ENCODE assay signal across 12 cellular contexts in the genomic region with DNA sequence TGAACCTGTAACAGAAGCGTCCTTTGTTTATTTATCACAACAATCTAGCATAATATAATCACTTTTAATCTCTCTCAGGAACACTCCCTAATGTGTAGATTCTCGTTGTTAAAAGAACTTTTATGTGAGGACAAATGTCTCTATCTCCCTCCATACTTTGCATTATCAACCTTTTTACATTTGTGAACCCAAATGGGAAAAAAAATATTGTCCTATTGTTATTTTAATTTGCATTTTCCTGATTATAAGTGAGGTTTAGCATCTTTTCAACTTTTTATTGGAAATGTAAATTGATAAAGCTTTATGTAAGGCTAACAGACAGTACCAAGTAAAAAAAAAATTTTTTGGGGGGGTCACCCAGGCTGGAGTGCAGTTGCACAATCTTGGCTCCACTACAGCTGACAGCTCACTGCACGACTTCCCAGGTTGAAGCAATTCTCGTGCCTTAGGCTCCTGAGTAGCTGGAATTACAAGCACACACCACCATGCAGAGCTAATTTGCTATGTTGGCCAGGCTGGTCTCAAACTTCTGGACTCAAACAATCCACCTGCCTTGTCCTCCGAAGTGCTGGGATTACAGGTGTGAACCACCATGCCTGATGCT. TPM values are rescaled to one million over a fixed set of nuclear protein-coding genes. Genes with fewer than 3 reads are reported as not detected.
DNase-seq lines count a peak whose midpoint lies in the region; ATAC-seq and TF ChIP-seq lines count a peak whose summit lies in the region.
"Had no signal": no experiment of that assay in that cellular context is flagged by ENCODE, and none has a peak within 500 bp of the region (broad histone marks: within the 10 kb centered on the region; RNA-seq: fewer than 3 reads in every experiment).

No MANE protein-coding gene starts in this region.

- peaks cover 48% of the 10 kb centered on the region for H3K4me1 ChIP-seq in lower lobe of right lung
- peaks cover 8% of the 10 kb centered on the region for H3K4me1 ChIP-seq in SJCRH30

- H3K27ac ChIP-seq in lower lobe of right lung (no peak overlapping the region), SJCRH30 (no peak overlapping the region)
- H3K27ac ChIP-seq: tibial nerve, WERI-Rb-1 had no signal

- H3K27me3 ChIP-seq in lower lobe of right lung (ENCODE audit: low read depth): no peaks in the 10 kb centered on the region
- H3K27me3 ChIP-seq in SJCRH30: no peaks in the 10 kb centered on the region
- H3K27me3 ChIP-seq: tibial nerve had no signal

- H3K4me3 ChIP-seq in cardiac fibroblast (replicated peaks in 1 of 2; ENCODE audit: low read depth in 2 of 2, low read length in 2 of 2) (no peak overlapping the region), lower lobe of right lung (no peak overlapping the region), SJCRH30 (no peak overlapping the region)
- H3K4me3 ChIP-seq: tibial nerve had no signal

- no peaks in the 10 kb centered on the region for H3K9me3 ChIP-seq in lower lobe of right lung
- no peaks in the 10 kb centered on the region for H3K9me3 ChIP-seq in SJCRH30 (replicated peaks)
- H3K9me3 ChIP-seq: tibial nerve had no signal

- DNase-seq in AG08395 (ENCODE audit: low spot score) (peak; percentile 34), M059J (ENCODE audit: low read depth) (peak; percentile 27), cardiac fibroblast (ENCODE audit: low read depth in 2 of 2) (peak; percentile 78 to 82), lower lobe of right lung (no peak), middle frontal gyrus (ENCODE audit: extremely low spot score, low spot score) (no peak), SJCRH30 (no peak)
- no peak for DNase-seq in activated naive CD4-positive, alpha-beta T cell treated with anti-CD3 and anti-CD28 coated beads, Interleukin-2, amount 50 U/mL, for 16 hours
- DNase-seq: MV-4-11; naive thymus-derived CD4-positive, alpha-beta T cell; WERI-Rb-1 had no signal

- ATAC-seq in lower lobe of right lung (peak; percentile 61 to 77), HG02678 (IDR thresholded peaks at IDR 0.05; ENCODE audit: unreplicated experiment) (no peak)
- ATAC-seq: naive thymus-derived CD4-positive, alpha-beta T cell had no signal

- intact Hi-C loops in lower lobe of right lung (cut with DNase I): no loop called here

- TF ChIP-seq CTCF in cardiac fibroblast (IDR thresholded peaks at IDR 0.05; ENCODE audit: low read depth, low read length) (no peak), lower lobe of right lung (IDR thresholded peaks at IDR 0.05) (no peak)

- H3K36me3 ChIP-seq in lower lobe of right lung (no peaks in the 10 kb centered on the region), SJCRH30 (no peaks in the 10 kb centered on the region)
- H3K36me3 ChIP-seq: tibial nerve, WERI-Rb-1 had no signal

RNA-seq across cellular contexts. Expression of a gene that starts 33.0 kb away (rescaled TPM):
- 9.6 and 13.9 TPM in 2 replicates for total RNA-seq in M059J (2014; rRNA removed; shearing (Covaris generic))
- total RNA-seq in lower lobe of right lung: 34.6 TPM
- total RNA-seq in SJCRH30 (2014; rRNA removed; shearing (Covaris generic)): 21.1 and 26.4 TPM in 2 replicates

RNA-seq across cellular contexts. Expression of a gene that starts 44.2 kb away (rescaled TPM):
- total RNA-seq in M059J (2014; rRNA removed; shearing (Covaris generic)): 304 and 386 TPM in 2 replicates
- total RNA-seq in lower lobe of right lung: 218 TPM
- total RNA-seq in SJCRH30 (2014; rRNA removed; shearing (Covaris generic)): 257 and 269 TPM in 2 replicates

Comparison
In these comparisons a context has a peak if more than half of its experiments do, and no peak if none do; other contexts are left out.
1. DNase-seq: peak in AG08395 (single experiment), M059J (single experiment) and cardiac fibroblast (2 of 2); none in lower lobe of right lung (single experiment), activated naive CD4-positive, alpha-beta T cell treated with anti-CD3 and anti-CD28 coated beads, Interleukin-2, amount 50 U/mL, for 16 hours (single experiment), middle frontal gyrus (single experiment) and SJCRH30 (0 of 2).